In the genomic region with DNA sequence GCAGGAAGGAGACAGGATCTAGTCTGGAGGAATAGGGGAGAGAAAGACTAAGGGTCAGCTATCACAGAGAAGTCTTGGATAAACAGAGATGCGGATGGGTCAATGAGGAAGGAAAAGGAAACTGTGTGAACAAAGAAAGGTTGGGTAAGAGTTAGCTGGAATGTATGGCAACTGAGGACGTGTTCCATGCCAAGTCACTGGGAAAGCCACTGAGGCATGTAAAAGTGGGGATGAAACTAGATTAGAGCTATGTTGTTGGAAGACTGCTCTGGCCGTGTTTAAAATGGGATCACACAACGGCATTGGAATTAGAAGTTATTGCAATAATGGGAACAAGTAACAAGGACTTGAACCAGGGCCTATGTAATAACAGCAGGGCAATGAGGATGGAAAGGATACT, we compare ENCODE assay signal across 21 cellular contexts. TPM values are rescaled to one million over a fixed set of nuclear protein-coding genes. Genes with fewer than 3 reads are reported as not detected.
A peak's percentile ranks its signal among the peaks of the same experiment; 100 is the strongest.
DNase-seq lines count a peak whose midpoint lies in the region; ATAC-seq, FAIRE-seq and TF ChIP-seq lines count a peak whose summit lies in the region.
"Had no signal": no experiment of that assay in that cellular context is flagged by ENCODE, and none has a peak within 500 bp of the region (broad histone marks: within the 10 kb centered on the region; RNA-seq: fewer than 3 reads in every experiment).

No MANE protein-coding gene starts in this region.

- H3K9me3 Mint-ChIP-seq in neural crest cell = no peaks in the 10 kb centered on the region
- H3K9me3 Mint-ChIP-seq: CD8-positive, alpha-beta memory T cell had no signal

- TF ChIP-seq CTCF in neural crest cell (conservative IDR thresholded peaks at IDR 0.05) = no peak

- peak; percentile 40 for FAIRE-seq in GM12892 (lab: Jason Lieb, UNC)
- FAIRE-seq: G401.6, GM19239, K562 had no signal

- ATAC-seq in GM19463 (IDR thresholded peaks at IDR 0.05; ENCODE audit: unreplicated experiment) = no peak
- no peak for ATAC-seq in GM21447 (IDR thresholded peaks at IDR 0.05; ENCODE audit: unreplicated experiment)
- ATAC-seq: K562 had no signal

- H3K27me3 Mint-ChIP-seq in neural crest cell (ENCODE audit: low read depth) = no peaks in the 10 kb centered on the region
- H3K27me3 Mint-ChIP-seq: CD8-positive, alpha-beta memory T cell had no signal

- peak overlapping the region; percentile 2 for H3K27ac Mint-ChIP-seq in neural crest cell (ENCODE audit: unreplicated experiment)

- no peaks in the 10 kb centered on the region for H3K36me3 Mint-ChIP-seq in neural crest cell (ENCODE audit: low read depth)

- TF ChIP-seq POLR2A in GM12892 (IDR thresholded peaks at IDR 0.05; ENCODE audit: low read depth, low read length) = no peak

- peak overlapping the region; percentile 0 for H3K4me3 Mint-ChIP-seq in neural crest cell
- H3K4me3 Mint-ChIP-seq: CD8-positive, alpha-beta memory T cell had no signal

- DNase-seq in GM12892 (ENCODE audit: insufficient read length) (no peak), astrocyte of the hippocampus (ENCODE audit: low read depth, low spot score) (peak; percentile 43), fibroblast of peridontal ligament (ENCODE audit: extremely low read depth) (peak; percentile 70), neural crest cell (ENCODE audit: low read depth, low spot score) (no peak), HPDE6-E6E7 (ENCODE audit: extremely low spot score) (no peak), islet precursor cell (no peak)
- DNase-seq: CD8-positive, alpha-beta memory T cell; MM.1S; NCI-H1048; NCI-H1436; NCI-H1930; NCI-H2227 treated with DMSO at 0.1 percent for 48 hours; NCI-H510A; NCI-H748 treated with DMSO at 0.1 percent for 48 hours; PC-9; SHP77 treated with DMSO at 0.1 percent for 48 hours had no signal

- peaks cover 13% of the 10 kb centered on the region for H3K4me1 Mint-ChIP-seq in neural crest cell

RNA-seq across cellular contexts. Expression of a gene that starts 3.9 kb away (rescaled TPM):
- polyA plus RNA-seq in GM12892 (2012; ENCODE audit: missing spikeins) = 19.7 TPM
- total RNA-seq in neural crest cell = 39.3 and 42.4 TPM in 2 replicates

Comparison
In these comparisons a context has a peak if more than half of its experiments do, and no peak if none do; other contexts are left out.
1. DNase-seq: peak in astrocyte of the hippocampus (single experiment) and fibroblast of peridontal ligament (single experiment); none in GM12892 (single experiment), neural crest cell (single experiment), HPDE6-E6E7 (single experiment) and islet precursor cell (single experiment).